ENCODE assay signal across 9 cellular contexts in the genomic region with DNA sequence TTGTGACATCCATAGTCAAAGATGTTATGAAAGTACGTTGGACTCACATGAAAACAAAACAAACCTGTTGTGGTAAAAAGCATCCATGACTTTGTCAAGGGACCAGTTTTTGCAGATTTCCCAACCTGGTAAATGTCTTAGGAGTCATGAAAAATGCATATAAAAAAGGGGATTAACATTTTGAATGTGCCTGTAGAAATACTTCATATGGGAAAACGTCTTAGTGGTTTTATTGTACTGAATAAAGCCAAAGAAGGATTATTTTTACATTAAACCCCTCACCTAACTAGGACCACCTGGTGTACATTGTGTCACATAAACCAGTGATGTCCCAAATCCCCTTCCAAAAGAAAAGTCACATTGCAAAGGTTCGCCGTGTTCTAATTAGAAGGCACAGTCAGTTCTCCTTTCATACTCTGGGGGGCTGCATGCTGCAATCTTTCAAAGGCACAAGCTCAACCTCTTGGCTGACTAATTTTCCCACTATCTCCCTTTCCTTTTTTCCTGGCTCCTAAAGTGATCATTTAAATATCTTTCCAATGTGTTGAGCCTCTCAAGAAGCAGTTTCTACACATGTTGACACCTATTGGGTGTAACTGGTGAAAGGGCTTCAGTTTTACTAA.
DNase-seq lines count a peak whose midpoint lies in the region; TF ChIP-seq lines count a peak whose summit lies in the region.
"Had no signal": no experiment of that assay in that cellular context is flagged by ENCODE, and none has a peak within 500 bp of the region (broad histone marks: within the 10 kb centered on the region; RNA-seq: fewer than 3 reads in every experiment).

No MANE protein-coding gene starts in this region.

- no TSS peak for BruUV-seq in OCI-LY7 (replicated peaks; lab: Mats Ljungman, UMichigan)

- H3K4me1 ChIP-seq in OCI-LY7 (ENCODE audit: insufficient read depth, low read length, poor library complexity, severe bottlenecking) (no peaks in the 10 kb centered on the region), tibial nerve (peaks cover 0 to 7% (median 1%) of the 10 kb centered on the region in 4 donors)
- H3K4me1 ChIP-seq in effector memory CD4-positive, alpha-beta T cell (ENCODE audit: control insufficient read depth, insufficient read depth, low read length, poor library complexity, severe bottlenecking): no peaks in the 10 kb centered on the region
- H3K4me1 ChIP-seq: BLaER1 had no signal

- no peak overlapping the region for H3K27ac Mint-ChIP-seq in glutamatergic neuron (ENCODE audit: unreplicated experiment)

- TF ChIP-seq CTCF in OCI-LY7 (conservative IDR thresholded peaks at IDR 0.05; ENCODE audit: low read length): peak; percentile 62
- TF ChIP-seq CTCF in glutamatergic neuron (IDR thresholded peaks at IDR 0.05; ENCODE audit: partially characterized antibody, unreplicated experiment): peak; percentile 59
- peak in 4 of 5 experiments; percentile 8 to 49 (median 34) for TF ChIP-seq CTCF in tibial nerve (IDR thresholded peaks at IDR 0.05)

- H3K36me3 Mint-ChIP-seq in glutamatergic neuron (ENCODE audit: unreplicated experiment): no peaks in the 10 kb centered on the region

- CTCF ChIA-PET in OCI-LY7 (lab: Charles Lee; ENCODE audit: unreplicated experiment): no interaction called here

- no peaks in the 10 kb centered on the region for H3K27me3 Mint-ChIP-seq in glutamatergic neuron (ENCODE audit: unreplicated experiment)

- H3K9me2 ChIP-seq in OCI-LY7 (ENCODE audit: insufficient read depth, low read length): no peaks in the 10 kb centered on the region

- H3K4me3 Mint-ChIP-seq in glutamatergic neuron (ENCODE audit: unreplicated experiment): no peak overlapping the region

- TF ChIP-seq EP300 in tibial nerve (IDR thresholded peaks at IDR 0.05): no peak

- no peaks in the 10 kb centered on the region for H3K27me3 ChIP-seq in tibial nerve
- H3K27me3 ChIP-seq in effector memory CD4-positive, alpha-beta T cell (replicated peaks; ENCODE audit: control insufficient read depth, insufficient read depth, low read length, poor library complexity, severe bottlenecking): no peaks in the 10 kb centered on the region
- H3K27me3 ChIP-seq: BLaER1 had no signal

- H3K4me3 ChIP-seq in OCI-LY7 (ENCODE audit: low read depth, low read length, poor library complexity, severe bottlenecking) (no peak overlapping the region), tibial nerve (no peak overlapping the region)
- H3K4me3 ChIP-seq in effector memory CD4-positive, alpha-beta T cell (ENCODE audit: insufficient read depth, low read depth, low read length, poor library complexity, severe bottlenecking): no peak overlapping the region
- H3K4me3 ChIP-seq: BLaER1 had no signal

- H3K36me3 ChIP-seq in OCI-LY7 (ENCODE audit: insufficient read depth, low read length): no peaks in the 10 kb centered on the region
- H3K36me3 ChIP-seq in tibial nerve: no peaks in the 10 kb centered on the region
- no peaks in the 10 kb centered on the region for H3K36me3 ChIP-seq in effector memory CD4-positive, alpha-beta T cell (ENCODE audit: control insufficient read depth, insufficient read depth, low read length)
- H3K36me3 ChIP-seq: BLaER1 had no signal

- no peak for TF ChIP-seq POLR2A in tibial nerve (IDR thresholded peaks at IDR 0.05)

- H3K9me3 ChIP-seq in OCI-LY7 (ENCODE audit: low read length): no peaks in the 10 kb centered on the region
- H3K9me3 ChIP-seq in tibial nerve: no peaks in the 10 kb centered on the region
- no peaks in the 10 kb centered on the region for H3K9me3 ChIP-seq in effector memory CD4-positive, alpha-beta T cell (ENCODE audit: control insufficient read depth, low read length)
- H3K9me3 ChIP-seq: BLaER1 had no signal

- peak; percentile 1 for DNase-seq in NCI-H2171 treated with DMSO at 0.1 percent for 48 hours (lab: John Stamatoyannopoulos, UW)
- DNase-seq in NCI-H2171 (lab: John Stamatoyannopoulos, UW): no peak
- DNase-seq in OCI-LY7 (ENCODE audit: low spot score): no peak
- DNase-seq in glutamatergic neuron: no peak
- no peak for DNase-seq in tibial nerve (ENCODE audit: low spot score in 2 of 2)
- DNase-seq in SIG-M5 (lab: John Stamatoyannopoulos, UW): no peak
- no peak for DNase-seq in NCI-H526 treated with DMSO at 0.1 percent for 48 hours (lab: John Stamatoyannopoulos, UW)
- DNase-seq in effector memory CD4-positive, alpha-beta T cell: no peak

- H3K4me2 ChIP-seq in OCI-LY7 (ENCODE audit: low read length): no peak overlapping the region
- H3K4me2 ChIP-seq: BLaER1 had no signal

- H3K4me1 Mint-ChIP-seq in glutamatergic neuron (ENCODE audit: low read depth, unreplicated experiment): peaks cover 5% of the 10 kb centered on the region

- POLR2A ChIA-PET in OCI-LY7 (lab: Charles Lee): no interaction called here

- 55 to 58% methylated on average over 4 of the region's 4 CpGs for WGBS in tibial nerve, 2 donors

- intact Hi-C loops in OCI-LY7 (cut with micrococcal nuclease; ENCODE audit: unreplicated experiment): no loop called here

- H3K27ac ChIP-seq in OCI-LY7 (ENCODE audit: low read depth, low read length, poor library complexity, severe bottlenecking) (no peak overlapping the region), tibial nerve (no peak overlapping the region)
- no peak overlapping the region for H3K27ac ChIP-seq in effector memory CD4-positive, alpha-beta T cell (ENCODE audit: insufficient read depth, low read length, poor library complexity, severe bottlenecking)
- H3K27ac ChIP-seq: BLaER1 had no signal

- no peaks in the 10 kb centered on the region for H4K20me1 ChIP-seq in OCI-LY7 (ENCODE audit: insufficient read depth, low read length)
- H4K20me1 ChIP-seq: BLaER1 had no signal

- no peaks in the 10 kb centered on the region for H3K79me2 ChIP-seq in OCI-LY7 (ENCODE audit: insufficient read depth, low read depth, low read length)

- H2AFZ ChIP-seq in OCI-LY7 (ENCODE audit: low read length): no peak overlapping the region

- no peaks in the 10 kb centered on the region for H3K9me3 Mint-ChIP-seq in glutamatergic neuron (ENCODE audit: unreplicated experiment)
